In the genomic region with DNA sequence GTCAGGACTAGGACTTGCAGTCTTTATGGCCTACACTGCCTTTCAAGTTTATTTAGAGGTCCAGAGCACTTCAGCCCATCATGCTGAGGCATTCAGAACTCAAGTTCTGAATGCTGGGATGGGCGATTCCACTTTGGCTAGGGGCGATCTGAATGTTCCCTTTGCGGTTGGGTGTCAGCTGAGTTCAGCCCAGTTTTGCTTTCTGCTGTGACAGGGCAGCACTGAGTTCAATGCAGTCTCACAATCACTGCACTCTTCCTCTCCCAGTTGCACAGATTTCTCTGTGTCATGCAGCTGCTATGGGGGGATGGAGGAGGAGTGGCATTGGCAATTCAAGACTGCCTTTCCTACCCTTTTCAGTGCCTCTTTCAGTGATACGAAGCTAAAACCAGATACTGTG, we compare ENCODE assay signal across 22 cellular contexts.
"Had no signal": no experiment of that assay in that cellular context is flagged by ENCODE, and none has a peak within 500 bp of the region (broad histone marks: within the 10 kb centered on the region; RNA-seq: fewer than 3 reads in every experiment).

No MANE protein-coding gene starts in this region.

- DNase-seq: activated CD4-positive, alpha-beta memory T cell treated with anti-CD3 and anti-CD28 coated beads for 36 hours; activated CD8-positive, alpha-beta memory T cell treated with anti-CD3 and anti-CD28 coated beads, Interleukin-2, amount 10 ng/mL, durations not matched to agents 7 days and 5 days; activated naive CD4-positive, alpha-beta T cell treated with anti-CD3 and anti-CD28 coated beads for 36 hours; activated T-cell treated with anti-CD3 and anti-CD28 coated beads, Interleukin-2, amount 50 U/mL, for 1 hour; central memory CD4-positive, alpha-beta T cell; effector CD4-positive, alpha-beta T cell; immature natural killer cell; naive thymus-derived CD8-positive, alpha-beta T cell; right lobe of liver; SK-N-SH; T-cell; upper lobe of right lung had no signal

- ATAC-seq: activated CD8-positive, alpha-beta memory T cell treated with anti-CD3 and anti-CD28 coated beads, Interleukin-2, amount 10 ng/mL, durations not matched to agents 7 days and 5 days; left lobe of liver; naive thymus-derived CD8-positive, alpha-beta T cell; right lobe of liver; T-cell; upper lobe of right lung had no signal

- H3K27ac Mint-ChIP-seq: activated CD4-positive, alpha-beta memory T cell treated with anti-CD3 and anti-CD28 coated beads for 36 hours; activated CD8-positive, alpha-beta memory T cell treated with anti-CD3 and anti-CD28 coated beads, Interleukin-2, amount 10 ng/mL, durations not matched to agents 7 days and 5 days; activated naive CD4-positive, alpha-beta T cell treated with anti-CD3 and anti-CD28 coated beads for 36 hours; activated T-helper 2 cell treated with anti-CD3 and anti-CD28 coated beads, Interferon-gamma antibody, Interleukin-2, Interleukin-4, amounts not matched to agents 10 μg/mL and 5 μg/mL and 100 μg/mL, durations not matched to agents 14 hours and 24 hours and 36 hours; immature natural killer cell; memory B cell; naive thymus-derived CD8-positive, alpha-beta T cell; stimulated activated naive CD8-positive, alpha-beta T cell treated with anti-CD3 and anti-CD28 coated beads, Interleukin-15, Interleukin-2, amounts not matched to agents 100 ng/mL and 50 ng/mL, for 24 hours; T-cell had no signal

- H3K9me3 Mint-ChIP-seq: stimulated activated naive CD8-positive, alpha-beta T cell treated with anti-CD3 and anti-CD28 coated beads, Interleukin-15, Interleukin-2, amounts not matched to agents 100 ng/mL and 50 ng/mL, for 24 hours had no signal

- H3K4me1 ChIP-seq: esophagus muscularis mucosa, prostate gland, right lobe of liver, upper lobe of right lung had no signal

- H3K36me3 Mint-ChIP-seq: activated CD4-positive, alpha-beta memory T cell treated with anti-CD3 and anti-CD28 coated beads for 36 hours; activated CD8-positive, alpha-beta memory T cell treated with anti-CD3 and anti-CD28 coated beads, Interleukin-2, amount 10 ng/mL, durations not matched to agents 7 days and 5 days; naive thymus-derived CD8-positive, alpha-beta T cell; T-cell had no signal

- H3K9me2 ChIP-seq: SK-N-SH had no signal

- H3K4me3 ChIP-seq: coronary artery, esophagus muscularis mucosa, prostate gland, right lobe of liver, smooth muscle cell, thoracic aorta, upper lobe of right lung had no signal

- H3K4me1 Mint-ChIP-seq: activated CD8-positive, alpha-beta memory T cell treated with anti-CD3 and anti-CD28 coated beads, Interleukin-2, amount 10 ng/mL, durations not matched to agents 7 days and 5 days; immature natural killer cell; memory B cell; naive thymus-derived CD8-positive, alpha-beta T cell; T-cell had no signal

- H3K27me3 ChIP-seq: esophagus muscularis mucosa, right lobe of liver, upper lobe of right lung had no signal

- H3K4me2 ChIP-seq: SK-N-SH, smooth muscle cell had no signal

- H3K27me3 Mint-ChIP-seq: activated CD4-positive, alpha-beta memory T cell treated with anti-CD3 and anti-CD28 coated beads for 36 hours; activated CD8-positive, alpha-beta memory T cell treated with anti-CD3 and anti-CD28 coated beads, Interleukin-2, amount 10 ng/mL, durations not matched to agents 7 days and 5 days; memory B cell; naive thymus-derived CD8-positive, alpha-beta T cell; stimulated activated naive CD8-positive, alpha-beta T cell treated with anti-CD3 and anti-CD28 coated beads, Interleukin-15, Interleukin-2, amounts not matched to agents 100 ng/mL and 50 ng/mL, for 24 hours; T-cell had no signal

- H3K4me3 Mint-ChIP-seq: activated CD4-positive, alpha-beta memory T cell treated with anti-CD3 and anti-CD28 coated beads for 36 hours; activated CD8-positive, alpha-beta memory T cell treated with anti-CD3 and anti-CD28 coated beads, Interleukin-2, amount 10 ng/mL, durations not matched to agents 7 days and 5 days; activated naive CD4-positive, alpha-beta T cell treated with anti-CD3 and anti-CD28 coated beads for 36 hours; immature natural killer cell; memory B cell; naive thymus-derived CD8-positive, alpha-beta T cell; stimulated activated naive CD8-positive, alpha-beta T cell treated with anti-CD3 and anti-CD28 coated beads, Interleukin-15, Interleukin-2, amounts not matched to agents 100 ng/mL and 50 ng/mL, for 24 hours; T-cell had no signal

- H3K36me3 ChIP-seq: esophagus muscularis mucosa, prostate gland, right lobe of liver, thoracic aorta, upper lobe of right lung had no signal

- H3K27ac ChIP-seq: coronary artery, esophagus muscularis mucosa, prostate gland, right lobe of liver, thoracic aorta, upper lobe of right lung, VCaP had no signal
